Comparison of ENCODE assay signal across 9 cellular contexts in the genomic region with DNA sequence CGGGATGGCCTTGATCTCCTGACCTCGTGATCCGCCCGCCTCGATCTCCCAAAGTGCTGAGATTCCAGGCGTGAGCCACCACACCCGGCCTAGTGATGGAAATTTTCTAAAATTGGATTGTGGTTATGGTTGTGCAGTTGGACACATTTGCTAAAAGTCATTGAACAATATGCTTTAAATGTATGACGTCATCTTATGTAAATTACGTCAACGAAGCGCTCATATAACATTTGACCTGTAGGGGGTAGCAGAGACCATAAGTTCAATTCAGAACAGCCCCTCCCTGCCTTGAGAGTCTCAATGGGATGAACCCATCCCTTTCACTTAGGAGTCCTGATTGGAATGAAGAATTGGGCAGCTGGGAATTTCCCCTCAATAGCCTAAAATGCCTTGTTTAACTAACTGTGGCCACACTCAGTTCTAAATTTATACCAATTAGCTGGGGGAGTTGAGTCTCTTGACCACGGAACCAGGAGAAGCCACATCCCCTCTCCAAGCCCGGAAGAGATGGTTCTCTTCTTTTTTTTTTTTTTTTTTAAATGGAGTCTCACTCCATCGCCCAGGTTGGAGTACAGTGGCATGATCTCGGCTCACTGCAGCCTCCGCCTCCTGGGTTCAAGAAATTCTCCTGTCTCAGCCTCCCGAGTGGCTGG. TPM values are rescaled to one million over a fixed set of nuclear protein-coding genes. Genes with fewer than 3 reads are reported as not detected.
DNase-seq lines count a peak whose midpoint lies in the region; ATAC-seq and TF ChIP-seq lines count a peak whose summit lies in the region.
"Had no signal": no experiment of that assay in that cellular context is flagged by ENCODE, and none has a peak within 500 bp of the region (broad histone marks: within the 10 kb centered on the region; RNA-seq: fewer than 3 reads in every experiment).

No MANE protein-coding gene starts in this region.

- peaks cover 2 to 7% (median 2%) of the 10 kb centered on the region in 3 donors for H3K27me3 Mint-ChIP-seq in immature natural killer cell (ENCODE audit: low read depth in 3 of 3)

- no peak overlapping the region for H3K4me3 Mint-ChIP-seq in immature natural killer cell

- no peaks in the 10 kb centered on the region for H3K27me3 ChIP-seq in breast epithelium

- H3K4me1 Mint-ChIP-seq in immature natural killer cell, result peaks cover 2 to 7% of the 10 kb centered on the region in 2 donors

- peaks cover 0 to 4% (median 0%) of the 10 kb centered on the region in 3 donors for H3K36me3 Mint-ChIP-seq in immature natural killer cell

- DNase-seq in activated naive CD4-positive, alpha-beta T cell treated with Interleukin-2 at 50 U/mL for 16 hours, result peak; percentile 23
- DNase-seq in activated naive CD4-positive, alpha-beta T cell (lab: John Stamatoyannopoulos, UW), result no peak
- peak; percentile 71 for DNase-seq in NCI-H1417 treated with DMSO at 0.1 percent for 48 hours (lab: John Stamatoyannopoulos, UW)
- peak; percentile 27 for DNase-seq in SKM-1 (lab: John Stamatoyannopoulos, UW; ENCODE audit: unreplicated experiment)
- DNase-seq in breast epithelium (ENCODE audit: low spot score in 2 of 2), result no peak
- DNase-seq in immature natural killer cell, result peak; percentile 71 to 81 (median 75)
- DNase-seq in stimulated activated CD4-positive, alpha-beta T cell treated with anti-CD3 and anti-CD28 coated beads, Interleukin-1b, Interleukin-23, amount 100 ng/mL, for 48 hours, result peak; percentile 16

- H3K9me3 Mint-ChIP-seq in immature natural killer cell, result no peaks in the 10 kb centered on the region

- no peaks in the 10 kb centered on the region for H3K36me3 ChIP-seq in breast epithelium

- H3K9me3 ChIP-seq in breast epithelium, result no peaks in the 10 kb centered on the region

- peak overlapping the region in 4 of 6 donors; percentile 65 to 93 (median 78) for H3K27ac Mint-ChIP-seq in immature natural killer cell

- peak; percentile 95 to 98 (median 95) for TF ChIP-seq CTCF in breast epithelium (IDR thresholded peaks at IDR 0.05)

- no peaks in the 10 kb centered on the region for H3K4me1 ChIP-seq in breast epithelium

- H3K27ac ChIP-seq in breast epithelium, result peak overlapping the region in 1 of 2 donors; percentile 12
- H3K27ac ChIP-seq: epithelial cell of prostate had no signal

- peak overlapping the region in 1 of 3 donors; percentile 9 for H3K4me3 ChIP-seq in breast epithelium

- ATAC-seq in GM19467 (IDR thresholded peaks at IDR 0.05; ENCODE audit: unreplicated experiment), result no peak

- intact Hi-C loops in breast epithelium (cut with DNase I; ENCODE audit: low total_unique reads), result loop anchor here (2.0 kb wide), 1 partner anchor 141 kb away; no protein-coding TSS in a partner anchor

- TF ChIP-seq POLR2A in breast epithelium (IDR thresholded peaks at IDR 0.05), result no peak

RNA-seq across cellular contexts. Expression of a gene that starts 15.2 kb away (rescaled TPM):
- 1 to 10 TPM; 1.6 to 4.3 (median 3.2) TPM for total RNA-seq in breast epithelium
- 1 to 10 TPM in 2 of 3 donors, under 1 TPM in 1; 0.34 to 2.3 (median 1.8) TPM for polyA plus RNA-seq in immature natural killer cell

RNA-seq across cellular contexts. Expression of a gene that starts 17.4 kb away (rescaled TPM):
- total RNA-seq in breast epithelium, result 1 to 10 TPM; 2.2 to 5.1 (median 4.9) TPM
- 1 to 10 TPM in 2 of 3 donors, not detected in 1; 1.1 to 2.1 TPM for polyA plus RNA-seq in immature natural killer cell

Comparison
In these comparisons a context has a peak if more than half of its experiments do, and no peak if none do; other contexts are left out.
1. DNase-seq: peak in activated naive CD4-positive, alpha-beta T cell treated with Interleukin-2 at 50 U/mL for 16 hours (single experiment), NCI-H1417 treated with DMSO at 0.1 percent for 48 hours (single experiment), SKM-1 (single experiment), immature natural killer cell (3 of 3) and stimulated activated CD4-positive, alpha-beta T cell treated with anti-CD3 and anti-CD28 coated beads, Interleukin-1b, Interleukin-23, amount 100 ng/mL, for 48 hours (single experiment); none in activated naive CD4-positive, alpha-beta T cell (0 of 4) and breast epithelium (0 of 2).